20 cellular contexts compared by ENCODE assay signal in the genomic region with DNA sequence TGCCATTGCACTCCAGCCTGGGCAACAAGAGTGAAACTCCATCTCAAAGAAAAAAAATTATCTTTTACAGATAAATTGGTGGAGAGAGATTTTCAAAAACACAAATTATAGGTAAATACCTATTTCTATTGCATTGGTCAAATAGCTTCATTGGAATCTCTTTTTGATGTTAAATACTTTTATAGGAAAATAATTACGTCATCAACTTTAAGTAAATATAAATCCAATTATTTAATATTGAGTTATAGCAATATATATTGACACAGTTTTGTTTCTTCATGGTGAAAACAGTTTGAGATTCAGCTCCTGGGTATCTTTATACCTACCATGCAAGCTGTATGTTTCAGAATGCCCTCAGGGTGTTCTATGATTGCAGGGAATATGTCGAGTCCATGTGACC.
DNase-seq lines count a peak whose midpoint lies in the region; ATAC-seq, FAIRE-seq and TF ChIP-seq lines count a peak whose summit lies in the region.
"Had no signal": no experiment of that assay in that cellular context is flagged by ENCODE, and none has a peak within 500 bp of the region (broad histone marks: within the 10 kb centered on the region; RNA-seq: fewer than 3 reads in every experiment).

No MANE protein-coding gene starts in this region.

- H4K20me1 ChIP-seq in HepG2 (ENCODE audit: insufficient read depth, low read length): no peaks in the 10 kb centered on the region
- H4K20me1 ChIP-seq: BLaER1 had no signal

- POLR2A ChIA-PET in HepG2 (lab: Yijun Ruan, JAX): no interaction called here

- TF ChIP-seq CTCF in HepG2 (CRISPR knock-in tag; IDR thresholded peaks at IDR 0.05) (no peak), right lobe of liver (IDR thresholded peaks at IDR 0.05) (no peak), foreskin keratinocyte (conservative IDR thresholded peaks at IDR 0.05) (no peak), testis (IDR thresholded peaks at IDR 0.05) (no peak)

- in situ Hi-C loops in HepG2 (cut with HindIII; ENCODE audit: extremely low pct_ligation_motif_present, low pct_unique_long_range_greater_than_20kb): no loop called here

- H3K4me2 ChIP-seq in HepG2 (ENCODE audit: low read depth, low read length): no peak overlapping the region
- H3K4me2 ChIP-seq: BLaER1, GM23338 had no signal

- no peak overlapping the region for H3K9ac ChIP-seq in HepG2 (ENCODE audit: insufficient read depth, low read depth, low read length)
- H3K9ac ChIP-seq: BLaER1 had no signal

- H3K36me3 ChIP-seq in HepG2 (replicated peaks in 1 of 2; ENCODE audit: control insufficient read depth in 1 of 2, insufficient read depth in 2 of 2, low read length in 2 of 2): no peaks in the 10 kb centered on the region
- no peaks in the 10 kb centered on the region for H3K36me3 ChIP-seq in right lobe of liver
- no peaks in the 10 kb centered on the region for H3K36me3 ChIP-seq in H7 (replicated peaks; ENCODE audit: control insufficient read depth, insufficient read depth, low read length)
- H3K36me3 ChIP-seq in testis (ENCODE audit: low read depth, missing control alignments): no peaks in the 10 kb centered on the region
- H3K36me3 ChIP-seq: BLaER1, HAP-1 had no signal

- peak in 2 of 3 experiments; percentile 28 to 78 for DNase-seq in NCI-H1417 (lab: John Stamatoyannopoulos, UW)
- no peak for DNase-seq in NCI-H1417 treated with DMSO at 0.1 percent for 48 hours (lab: John Stamatoyannopoulos, UW)
- no peak for DNase-seq in HepG2 (ENCODE audit: low spot score)
- DNase-seq in right lobe of liver: no peak
- DNase-seq in foreskin keratinocyte: no peak
- DNase-seq in H7: no peak
- no peak for DNase-seq in testis
- DNase-seq: Caco-2; CD4-positive, CD25-positive, alpha-beta regulatory T cell; CD8-positive, alpha-beta T cell; DMS153; DND-41 had no signal

- no peak overlapping the region for H2AFZ ChIP-seq in HepG2 (ENCODE audit: low read length)
- H2AFZ ChIP-seq: GM23338 had no signal

- H3K79me2 ChIP-seq in HepG2 (ENCODE audit: insufficient read depth, low read length): no peaks in the 10 kb centered on the region

- no peaks in the 10 kb centered on the region for H3K9me3 ChIP-seq in HepG2 (ENCODE audit: low read length)
- no peaks in the 10 kb centered on the region for H3K9me3 ChIP-seq in right lobe of liver
- no peaks in the 10 kb centered on the region for H3K9me3 ChIP-seq in testis
- H3K9me3 ChIP-seq: BLaER1, Caco-2, HAP-1 had no signal

- intact Hi-C loops in HepG2 (cut with micrococcal nuclease; ENCODE audit: unreplicated experiment): no loop called here
- intact Hi-C loops in right lobe of liver (cut with DNase I): no loop called here
- intact Hi-C loops in testis (cut with DNase I; ENCODE audit: low total_unique reads): no loop called here

- no peak for FAIRE-seq in HepG2 (lab: Jason Lieb, UNC)
- FAIRE-seq: A204.1, G401.6, GM18507 had no signal

- H3K4me1 ChIP-seq in HepG2 (ENCODE audit: insufficient read depth, low read length) (no peaks in the 10 kb centered on the region), right lobe of liver (no peaks in the 10 kb centered on the region), foreskin keratinocyte (peaks cover 68% of the 10 kb centered on the region), testis (no peaks in the 10 kb centered on the region)
- H3K4me1 ChIP-seq: BLaER1, HAP-1 had no signal

- ATAC-seq in HepG2 (no peak), right lobe of liver (no peak), foreskin keratinocyte (peak; percentile 31)
- ATAC-seq: CD8-positive, alpha-beta T cell; GM23338 had no signal

- no peak overlapping the region for H3K27ac ChIP-seq in HepG2 (ENCODE audit: extremely low read length, insufficient read depth, low read length)
- no peak overlapping the region for H3K27ac ChIP-seq in right lobe of liver
- H3K27ac ChIP-seq in foreskin keratinocyte: no peak overlapping the region
- no peak overlapping the region for H3K27ac ChIP-seq in testis
- H3K27ac ChIP-seq: 22Rv1, BLaER1, C4-2B had no signal

- no peaks in the 10 kb centered on the region for H3K27me3 ChIP-seq in HepG2 (ENCODE audit: control insufficient read depth in 1 of 2, insufficient read depth in 2 of 2, low read length in 2 of 2)
- H3K27me3 ChIP-seq in right lobe of liver: no peaks in the 10 kb centered on the region
- H3K27me3 ChIP-seq in foreskin keratinocyte: no peaks in the 10 kb centered on the region
- H3K27me3 ChIP-seq in H7 (ENCODE audit: control insufficient read depth, insufficient read depth, low read length): peaks cover 4% of the 10 kb centered on the region
- H3K27me3 ChIP-seq in testis: no peaks in the 10 kb centered on the region
- H3K27me3 ChIP-seq: BLaER1 had no signal

- TF ChIP-seq RAD21 in HepG2 (CRISPR knock-in tag; IDR thresholded peaks at IDR 0.05): no peak

- BruUV-seq in HepG2 (replicated peaks; lab: Mats Ljungman, UMichigan): no TSS peak

- H3K4me3 ChIP-seq in HepG2 (replicated peaks in 1 of 3; ENCODE audit: insufficient read depth in 1 of 3, low read depth in 2 of 3, low read length in 3 of 3): no peak overlapping the region
- no peak overlapping the region for H3K4me3 ChIP-seq in right lobe of liver
- H3K4me3 ChIP-seq in H7 (ENCODE audit: insufficient read depth, low read depth, low read length): no peak overlapping the region
- H3K4me3 ChIP-seq in testis: no peak overlapping the region
- H3K4me3 ChIP-seq: BLaER1, GM23338, HAP-1 had no signal

- CTCF ChIA-PET in HepG2 (lab: Yijun Ruan, JAX; ENCODE audit: low intra/inter-chr PET ratio, low total read pairs): no interaction called here

- WGBS in HepG2 (ENCODE audit: low lambda C conversion rate): 29% methylated on average over 2 of the region's 2 CpGs
- WGBS in right lobe of liver (ENCODE audit: insufficient coverage, low coverage, low lambda C conversion rate, missing lambda C conversion rate): 92% methylated on average over 2 of the region's 2 CpGs
- 94 to 95% methylated on average over 2 of the region's 2 CpGs for WGBS in testis, 2 donors

- TF ChIP-seq EP300 in HepG2 (IDR thresholded peaks at IDR 0.05; ENCODE audit: low read depth in 2 of 2, low read length in 2 of 2) (no peak), HepG2 (CRISPR knock-in tag; IDR thresholded peaks at IDR 0.05; ENCODE audit: borderline replicate concordance) (no peak)

- TF ChIP-seq POLR2A in HepG2 (IDR thresholded peaks at IDR 0.05; ENCODE audit: insufficient read depth in 1 of 2, low read depth in 2 of 2, low read length in 2 of 2) (no peak), right lobe of liver (IDR thresholded peaks at IDR 0.05) (no peak), testis (IDR thresholded peaks at IDR 0.05) (no peak)

TF ChIP-seq in HepG2, 621 proteins besides CTCF, POLR2A, EP300 and RAD21:
- TF ChIP-seq TBX3 (IDR thresholded peaks at IDR 0.05; ENCODE audit: borderline replicate concordance) (no peak), ATF7 (IDR thresholded peaks at IDR 0.05) (peak; percentile 95), ATF7 (CRISPR knock-in tag; IDR thresholded peaks at IDR 0.05) (no peak), EZH2 (conservative IDR thresholded peaks at IDR 0.05; ENCODE audit: low read depth, low read length) (no peak), CREB1 (IDR thresholded peaks at IDR 0.05) (peak; percentile 58), CREB1 (CRISPR knock-in tag; IDR thresholded peaks at IDR 0.05) (no peak), ZNF780A (CRISPR knock-in tag; IDR thresholded peaks at IDR 0.05) (no peak)

Comparison
In these comparisons a context has a peak if more than half of its experiments do, and no peak if none do; other contexts are left out.
1. DNase-seq: peak in NCI-H1417 (2 of 3); none in NCI-H1417 treated with DMSO at 0.1 percent for 48 hours (single experiment), HepG2 (single experiment), right lobe of liver (0 of 3), foreskin keratinocyte (0 of 2), H7 (single experiment) and testis (single experiment).